ENCODE assay signal across 8 cellular contexts in genomic region chr21:33924079-33924765, GRCh38. TPM values are rescaled to one million over a fixed set of nuclear protein-coding genes. Genes with fewer than 3 reads are reported as not detected.
DNase-seq lines count a peak whose midpoint lies in the region; ATAC-seq, FAIRE-seq and TF ChIP-seq lines count a peak whose summit lies in the region.

No MANE protein-coding gene starts in this region.

- H3K36me3 ChIP-seq in breast epithelium (no peaks in the 10 kb centered on the region), kidney (ENCODE audit: control insufficient read depth in 1 of 2, insufficient read depth in 2 of 2, low read length in 2 of 2) (no peaks in the 10 kb centered on the region)

- peak; percentile 35 for FAIRE-seq in kidney (lab: Jason Lieb, UNC)

- peak overlapping the region in 1 of 2 donors; percentile 43 for H3K9ac ChIP-seq in kidney (ENCODE audit: low read length in 2 of 2)

- H3K27ac ChIP-seq in VCaP (peak overlapping the region; percentile 40; the same call in 1 of the 2 replicates), breast epithelium (peak overlapping the region in 1 of 2 donors; percentile 15), kidney (ENCODE audit: low read depth in 2 of 2, low read length in 2 of 2) (peak overlapping the region; percentile 72 to 80)

- no peak for TF ChIP-seq POLR2A in breast epithelium (IDR thresholded peaks at IDR 0.05)

- TF ChIP-seq CTCF in GM12875 (IDR thresholded peaks at IDR 0.05; ENCODE audit: borderline replicate concordance, insufficient read depth, low read depth, low read length) (peak; percentile 84), VCaP (conservative IDR thresholded peaks at IDR 0.05) (peak; percentile 99), breast epithelium (IDR thresholded peaks at IDR 0.05) (peak; percentile 80 to 92 (median 91)), kidney (IDR thresholded peaks at IDR 0.05; ENCODE audit: borderline replicate concordance, extremely low read depth, insufficient read depth) (peak; percentile 95)

- intact Hi-C loops in breast epithelium (cut with DNase I; ENCODE audit: low total_unique reads) (loop anchor here (2.0 kb wide), 1 partner anchor 425 kb away; no protein-coding TSS in a partner anchor), kidney (cut with DNase I) (loop anchor here (5.0 kb wide), 1 partner anchor 423 kb away; no protein-coding TSS in a partner anchor)

- peak; percentile 73 for ATAC-seq in HG03060 (IDR thresholded peaks at IDR 0.05; ENCODE audit: low read depth, unreplicated experiment)
- no peak for ATAC-seq in GM18517 (IDR thresholded peaks at IDR 0.05; ENCODE audit: unreplicated experiment)

- H3K4me1 ChIP-seq in breast epithelium = peaks cover 0 to 11% of the 10 kb centered on the region in 2 donors
- peaks cover 4 to 5% of the 10 kb centered on the region in 2 donors for H3K4me1 ChIP-seq in kidney (ENCODE audit: control insufficient read depth in 1 of 2, insufficient read depth in 1 of 2, low read depth in 1 of 2, low read length in 2 of 2)

- DNase-seq in NCI-H2171 (lab: John Stamatoyannopoulos, UW) (peak; percentile 71), breast epithelium (ENCODE audit: low spot score in 2 of 2) (peak; percentile 71 to 91), kidney (peak; percentile 92)
- DNase-seq in stimulated activated CD4-positive, alpha-beta T cell treated with anti-CD3 and anti-CD28 coated beads, Interleukin-1b, Interleukin-23, amount 100 ng/mL, for 24 hours (ENCODE audit: low read depth in 4 of 4, low spot score in 1 of 4) = peak; percentile 81 to 93 (median 89)

- no peak overlapping the region for H3K4me3 ChIP-seq in GM12875 (ENCODE audit: low read depth, low read length)
- H3K4me3 ChIP-seq in breast epithelium = no peak overlapping the region
- peak overlapping the region in 1 of 2 donors; percentile 43 for H3K4me3 ChIP-seq in kidney (ENCODE audit: low read length in 2 of 2)

- H3K9me3 ChIP-seq in breast epithelium = no peaks in the 10 kb centered on the region
- no peaks in the 10 kb centered on the region for H3K9me3 ChIP-seq in kidney (ENCODE audit: control insufficient read depth in 1 of 2, low read length in 2 of 2)

- no peaks in the 10 kb centered on the region for H3K27me3 ChIP-seq in breast epithelium

RNA-seq across cellular contexts. Expression of gene ATP5PO, which starts 8.6 kb away (rescaled TPM):
- total RNA-seq in breast epithelium = 100 to 1,000 TPM; 161 to 234 (median 170) TPM
- total RNA-seq in kidney = 165 TPM
- 693 TPM for polyA plus RNA-seq in kidney (ENCODE audit: insufficient read depth, low read depth, low replicate concordance)
